ENCODE assay signal across 8 cellular contexts in genomic region chr1:11802973-11803885, GRCh38. TPM values are rescaled to one million over a fixed set of nuclear protein-coding genes. Genes with fewer than 3 reads are reported as not detected.
A peak's percentile ranks its signal among the peaks of the same experiment; 100 is the strongest.
DNase-seq lines count a peak whose midpoint lies in the region; ATAC-seq, FAIRE-seq and TF ChIP-seq lines count a peak whose summit lies in the region.

No MANE protein-coding gene starts in this region.

- peak; percentile 31 for DNase-seq in SW480 (ENCODE audit: low spot score)
- peak; percentile 96 for DNase-seq in amniotic epithelial cell (ENCODE audit: low read depth)
- DNase-seq in left ventricle myocardium inferior: peak; percentile 95
- peak; percentile 33 to 95 (median 68) for DNase-seq in posterior cingulate gyrus
- DNase-seq in transverse colon: peak; percentile 92

- H3K4me3 ChIP-seq in left ventricle myocardium inferior (peak overlapping the region; percentile 80), transverse colon (peak overlapping the region; percentile 32 to 59 (median 43))

- TF ChIP-seq CTCF in left ventricle myocardium inferior (IDR thresholded peaks at IDR 0.05; ENCODE audit: borderline replicate concordance) (no peak), transverse colon (IDR thresholded peaks at IDR 0.05) (no peak)

- H3K9me3 ChIP-seq in left ventricle myocardium inferior (replicated peaks) (no peaks in the 10 kb centered on the region), transverse colon (no peaks in the 10 kb centered on the region)

- TF ChIP-seq EP300 in transverse colon (IDR thresholded peaks at IDR 0.05; ENCODE audit: low read depth): no peak

- H3K9me3 Mint-ChIP-seq in IgD-negative memory B cell: no peaks in the 10 kb centered on the region

- H3K4me1 ChIP-seq in left ventricle myocardium inferior: peaks cover 91% of the 10 kb centered on the region
- peaks cover 23 to 50% (median 39%) of the 10 kb centered on the region in 4 donors for H3K4me1 ChIP-seq in transverse colon

- in situ Hi-C loops in transverse colon (cut with MboI; ENCODE audit: low pct_ligation_motif_present in 1 of 4, low pct_unique_long_range_greater_than_20kb in 1 of 4, low sequenced_read_pairs in 3 of 4): no loop called here

- H3K36me3 ChIP-seq in left ventricle myocardium inferior: peaks cover 33% of the 10 kb centered on the region
- peaks cover 0 to 8% (median 0%) of the 10 kb centered on the region in 4 donors for H3K36me3 ChIP-seq in transverse colon

- H3K27me3 Mint-ChIP-seq in IgD-negative memory B cell: no peaks in the 10 kb centered on the region

- H3K4me3 Mint-ChIP-seq in IgD-negative memory B cell: peak overlapping the region; percentile 87 to 99 (median 94)

- WGBS in transverse colon (ENCODE audit: low coverage in 1 of 2), 2 donors: 0 to 15% methylated on average over 1 to 28 of the region's 28 CpGs

- no peak for ATAC-seq in GM19328 (IDR thresholded peaks at IDR 0.05; ENCODE audit: unreplicated experiment)

- peak overlapping the region; percentile 94 to 97 (median 96) for H3K27ac Mint-ChIP-seq in IgD-negative memory B cell

- H3K36me3 Mint-ChIP-seq in IgD-negative memory B cell: peaks cover 6% of the 10 kb centered on the region

- peak; percentile 92 for FAIRE-seq in G401.6 (lab: Jason Lieb, UNC)

- H3K27ac ChIP-seq in left ventricle myocardium inferior (replicated peaks): peak overlapping the region; percentile 98
- peak overlapping the region; percentile 94 to 98 (median 96) for H3K27ac ChIP-seq in transverse colon

- peak; percentile 21 for TF ChIP-seq POLR2A in transverse colon (IDR thresholded peaks at IDR 0.05)

- intact Hi-C loops in left ventricle myocardium inferior (cut with micrococcal nuclease): no loop called here
- intact Hi-C loops in posterior cingulate gyrus (cut with DNase I): loop anchor here (10.0 kb wide), 1 partner anchor 148 kb away; the partner anchor contains the start of genes FBXO2 and FBXO44
- intact Hi-C loops in transverse colon (cut with DNase I; ENCODE audit: low total_unique reads): loop anchor here (10.0 kb wide), 1 partner anchor 68 kb away; the partner anchor contains the start of gene AGTRAP

- H3K27me3 ChIP-seq in left ventricle myocardium inferior (ENCODE audit: low read depth) (no peaks in the 10 kb centered on the region), transverse colon (no peaks in the 10 kb centered on the region)

- peaks cover 31 to 44% (median 42%) of the 10 kb centered on the region in 3 donors for H3K4me1 Mint-ChIP-seq in IgD-negative memory B cell

RNA-seq across cellular contexts. Expression of gene MTHFR, which starts 2.5 kb away (rescaled TPM):
- 14.3 TPM for polyA plus RNA-seq in IgD-negative memory B cell
- total RNA-seq in left ventricle myocardium inferior: 40.1 TPM
- total RNA-seq in transverse colon: 100 to 1,000 TPM in 1 of 4 donors, 10 to 100 TPM in 3; 42.8 to 141 (median 48.3) TPM

RNA-seq across cellular contexts. Expression of gene CLCN6, which starts 2.8 kb away (rescaled TPM):
- 11.7 TPM for polyA plus RNA-seq in IgD-negative memory B cell
- total RNA-seq in left ventricle myocardium inferior (16.1 TPM), transverse colon (100 to 1,000 TPM in 1 of 4 donors, 10 to 100 TPM in 3; 14.0 to 184 (median 30.7) TPM)

RNA-seq across cellular contexts. Expression of gene C1orf167, which starts 41.2 kb away (rescaled TPM):
- polyA plus RNA-seq in IgD-negative memory B cell: not detected
- 2.5 TPM for total RNA-seq in left ventricle myocardium inferior
- under 1 TPM in 1 of 4 donors, not detected in 3; 0.48 TPM for total RNA-seq in transverse colon

RNA-seq across cellular contexts. Expression of gene NPPA, which starts 44.4 kb away (rescaled TPM):
- polyA plus RNA-seq in IgD-negative memory B cell: not detected
- total RNA-seq in left ventricle myocardium inferior (1,100 TPM), transverse colon (not detected)

RNA-seq across cellular contexts. Expression of gene NPPB, which starts 55.5 kb away (rescaled TPM):
- polyA plus RNA-seq in IgD-negative memory B cell: not detected
- 119 TPM for total RNA-seq in left ventricle myocardium inferior
- total RNA-seq in transverse colon: not detected

Comparison
In these comparisons a context has a peak if more than half of its experiments do, and no peak if none do; other contexts are left out.
1. DNase-seq: peak in every context shown above with its lines; median percentile 96 in amniotic epithelial cell; 95 in left ventricle myocardium inferior; 92 in transverse colon; 68 in posterior cingulate gyrus; 31 in SW480.